Comparison of ENCODE assay signal across 6 cellular contexts in the genomic region with DNA sequence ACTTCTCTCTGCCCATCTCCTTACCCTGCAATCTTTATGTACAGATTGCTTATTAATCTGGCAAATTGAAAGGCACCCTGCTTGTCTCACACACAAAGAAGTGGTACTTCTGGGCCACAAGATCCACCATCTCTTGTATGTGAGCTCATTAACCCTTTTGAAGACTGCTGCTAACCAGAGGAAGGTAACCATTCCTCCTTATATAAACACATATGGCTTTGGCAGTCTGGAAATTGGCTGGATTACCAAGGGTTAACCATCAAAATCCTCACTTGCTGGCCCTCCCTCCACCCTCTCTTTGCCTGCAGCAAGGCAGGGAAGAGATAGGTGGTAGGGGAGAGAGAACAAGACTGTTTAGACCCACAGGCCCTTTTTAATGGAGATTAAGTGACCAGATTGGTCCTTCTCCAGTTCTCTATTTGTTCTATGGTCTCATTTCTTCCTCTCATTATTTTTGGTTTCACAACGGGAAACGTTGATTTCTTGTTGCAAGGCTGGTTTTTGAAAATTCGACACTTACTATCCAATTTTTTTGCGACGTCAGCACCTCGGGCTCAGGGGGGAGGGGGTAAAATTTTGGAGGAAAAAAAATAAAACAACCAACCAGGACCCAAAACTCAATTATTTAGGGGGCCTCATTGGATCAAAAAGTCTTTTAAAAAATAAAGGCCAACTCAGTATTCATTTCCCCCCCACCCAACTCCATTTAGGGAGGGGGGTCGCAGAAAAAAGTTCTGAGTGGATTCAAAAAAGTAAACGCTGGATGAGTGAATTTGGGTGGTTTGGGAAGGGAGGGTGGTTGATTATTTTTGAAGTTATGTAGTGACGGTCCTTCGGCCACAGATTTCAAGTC.
DNase-seq lines count a peak whose midpoint lies in the region; ATAC-seq and TF ChIP-seq lines count a peak whose summit lies in the region.

No MANE protein-coding gene starts in this region.

- H3K27ac ChIP-seq in brain microvascular endothelial cell: peak overlapping the region; percentile 99
- peak overlapping the region; percentile 90 for H3K27ac ChIP-seq in muscle layer of colon (ENCODE audit: low read depth, low read length)

- TF ChIP-seq CTCF in brain microvascular endothelial cell (IDR thresholded peaks at IDR 0.05; ENCODE audit: low read depth, low read length, missing control alignments): no peak

- H3K9ac ChIP-seq in muscle layer of colon (ENCODE audit: low read length): peak overlapping the region; percentile 100

- peak; percentile 63 for DNase-seq in ELR (ENCODE audit: low read depth)
- peak; percentile 54 for DNase-seq in NCI-H446 treated with DMSO at 0.1 percent for 48 hours (lab: John Stamatoyannopoulos, UW)
- DNase-seq in brain microvascular endothelial cell: no peak
- DNase-seq in HuH-7 (ENCODE audit: low spot score): no peak

- H3K4me3 ChIP-seq in brain microvascular endothelial cell (ENCODE audit: low read depth, low read length) (peak overlapping the region; percentile 96), muscle layer of colon (ENCODE audit: low read depth in 1 of 2, low read length in 2 of 2) (peak overlapping the region; percentile 76 to 96)

- ATAC-seq in HG03095 (IDR thresholded peaks at IDR 0.05; ENCODE audit: unreplicated experiment): no peak

- peaks cover 41% of the 10 kb centered on the region for H3K4me1 ChIP-seq in muscle layer of colon (ENCODE audit: insufficient read depth, low read length)

- no peaks in the 10 kb centered on the region for H3K9me3 ChIP-seq in muscle layer of colon (ENCODE audit: low read length)

- in situ Hi-C loops in brain microvascular endothelial cell (cut with HindIII; ENCODE audit: low pct_ligation_motif_present, low sequenced_read_pairs): no loop called here

- H3K27me3 ChIP-seq in brain microvascular endothelial cell (replicated peaks) (no peaks in the 10 kb centered on the region), muscle layer of colon (ENCODE audit: control insufficient read depth in 1 of 2, insufficient read depth in 2 of 2, low read length in 2 of 2) (no peaks in the 10 kb centered on the region)

- H3K36me3 ChIP-seq in brain microvascular endothelial cell (replicated peaks) (peaks cover 26% of the 10 kb centered on the region), muscle layer of colon (ENCODE audit: insufficient read depth, low read length) (peaks cover 31% of the 10 kb centered on the region)

Comparison
In these comparisons a context has a peak if more than half of its experiments do, and no peak if none do; other contexts are left out.
1. DNase-seq: peak in ELR (single experiment) and NCI-H446 treated with DMSO at 0.1 percent for 48 hours (single experiment); none in brain microvascular endothelial cell (single experiment) and HuH-7 (single experiment).